In genomic region chr3:60720696-60721228, GRCh38 we compare ENCODE assay signal across 16 cellular contexts.
DNase-seq lines count a peak whose midpoint lies in the region; ATAC-seq and TF ChIP-seq lines count a peak whose summit lies in the region.
"Had no signal": no experiment of that assay in that cellular context is flagged by ENCODE, and none has a peak within 500 bp of the region (broad histone marks: within the 10 kb centered on the region; RNA-seq: fewer than 3 reads in every experiment).

No MANE protein-coding gene starts in this region.

- peaks cover 15% of the 10 kb centered on the region for H3K4me1 ChIP-seq in osteoblast (ENCODE audit: insufficient read depth, low read length)
- H3K4me1 ChIP-seq: Peyer's patch had no signal

- H3K27me3 ChIP-seq in osteoblast (ENCODE audit: insufficient read depth, low read length): no peaks in the 10 kb centered on the region
- H3K27me3 ChIP-seq: Peyer's patch had no signal

- no peak for TF ChIP-seq CTCF in osteoblast (IDR thresholded peaks at IDR 0.05; ENCODE audit: extremely low read depth, low read depth, low read length)

- H2AFZ ChIP-seq in osteoblast (ENCODE audit: low read length): no peak overlapping the region

- peaks cover 0 to 9% of the 10 kb centered on the region in 2 donors for H3K9me3 Mint-ChIP-seq in activated naive CD4-positive, alpha-beta T cell treated with anti-CD3 and anti-CD28 coated beads, Interleukin-2, amount 50 U/mL, for 72 hours

- no peak for ATAC-seq in HG03175 (IDR thresholded peaks at IDR 0.05; ENCODE audit: unreplicated experiment)
- no peak for ATAC-seq in activated naive CD4-positive, alpha-beta T cell treated with anti-CD3 and anti-CD28 coated beads, Interleukin-2, amount 50 U/mL, for 72 hours
- ATAC-seq: Right ventricle myocardium inferior had no signal

- no peaks in the 10 kb centered on the region for H3K79me2 ChIP-seq in osteoblast (ENCODE audit: insufficient read depth, low read length)

- no peaks in the 10 kb centered on the region for H4K20me1 ChIP-seq in osteoblast (ENCODE audit: insufficient read depth, low read length)

- no peak overlapping the region for H3K4me3 ChIP-seq in osteoblast (ENCODE audit: insufficient read depth, low read length)
- H3K4me3 ChIP-seq: Peyer's patch had no signal

- H3K27ac ChIP-seq in osteoblast (ENCODE audit: low read depth, low read length): peak overlapping the region; percentile 44
- H3K27ac ChIP-seq: Peyer's patch had no signal

- DNase-seq in AG20443 (ENCODE audit: low spot score) (peak; percentile 12), HCEC 1CT (peak; percentile 37), cerebellar cortex (ENCODE audit: low spot score) (peak; percentile 14), osteoblast (ENCODE audit: insufficient read length, low spot score, missing footprints) (no peak)
- no peak for DNase-seq in activated T-cell treated with anti-CD3 and anti-CD28 coated beads, Interleukin-2, amount 50 U/mL, for 1 hour
- DNase-seq in activated naive CD4-positive, alpha-beta T cell treated with anti-CD3 and anti-CD28 coated beads, Interleukin-2, amount 50 U/mL, for 72 hours (ENCODE audit: low spot score in 2 of 2): no peak
- DNase-seq: GOT3; KG1; NCI-H1417 treated with DMSO at 0.1 percent for 48 hours; NCI-H187 treated with DMSO at 0.1 percent for 48 hours; NCI-H748 treated with DMSO at 0.1 percent for 48 hours; NK-92 treated with Interleukin-12 subunit alpha and Interleukin-12 subunit beta, amount 100 ng/mL, for 24 hours; Peyer's patch had no signal

- H3K4me2 ChIP-seq in osteoblast (ENCODE audit: insufficient read depth, low read length): no peak overlapping the region

- no peaks in the 10 kb centered on the region for H3K36me3 Mint-ChIP-seq in activated naive CD4-positive, alpha-beta T cell treated with anti-CD3 and anti-CD28 coated beads, Interleukin-2, amount 50 U/mL, for 72 hours

- no peaks in the 10 kb centered on the region for H3K9me3 ChIP-seq in osteoblast (ENCODE audit: low read depth, low read length)
- H3K9me3 ChIP-seq: Peyer's patch had no signal

- H3K27ac Mint-ChIP-seq in activated naive CD4-positive, alpha-beta T cell treated with anti-CD3 and anti-CD28 coated beads, Interleukin-2, amount 50 U/mL, for 72 hours: no peak overlapping the region
- H3K27ac Mint-ChIP-seq: B cell had no signal

- H3K36me3 ChIP-seq in osteoblast (ENCODE audit: insufficient read depth, low read length): no peaks in the 10 kb centered on the region
- H3K36me3 ChIP-seq: Peyer's patch had no signal

Comparison
In these comparisons a context has a peak if more than half of its experiments do, and no peak if none do; other contexts are left out.
1. DNase-seq: peak in AG20443 (single experiment), HCEC 1CT (single experiment) and cerebellar cortex (single experiment); none in osteoblast (single experiment), activated T-cell treated with anti-CD3 and anti-CD28 coated beads, Interleukin-2, amount 50 U/mL, for 1 hour (single experiment) and activated naive CD4-positive, alpha-beta T cell treated with anti-CD3 and anti-CD28 coated beads, Interleukin-2, amount 50 U/mL, for 72 hours (0 of 2).